Comparison of ENCODE assay signal across 30 cellular contexts in genomic region chr7:152180048-152180447, GRCh38.
"Had no signal": no experiment of that assay in that cellular context is flagged by ENCODE, and none has a peak within 500 bp of the region (broad histone marks: within the 10 kb centered on the region; RNA-seq: fewer than 3 reads in every experiment).

No MANE protein-coding gene starts in this region.

- H3K27ac ChIP-seq: neutrophil, pancreas, psoas muscle, skin epidermis, spleen, stomach, thoracic aorta, thyroid gland, tibial nerve, upper lobe of left lung, vagina had no signal

- H3K4me1 Mint-ChIP-seq: nephron progenitor cell, neural crest cell had no signal

- H3K9me3 Mint-ChIP-seq: naive thymus-derived CD8-positive, alpha-beta T cell; natural killer cell treated with Interleukin-12 subunit alpha and Interleukin-12 subunit beta and Interleukin-15 and Interleukin-18, amount 100 ng/mL, for 72 hours; nephron progenitor cell; neural crest cell; stimulated activated memory B cell treated with anti-CD40 and anti-IgM and Interleukin-4, amounts not matched to agents 10 μg/mL and 1 μg/mL and 100 μg/mL, for 72 hours; stimulated activated naive CD8-positive, alpha-beta T cell treated with anti-CD3 and anti-CD28 coated beads, Interleukin-15, Interleukin-2, amounts not matched to agents 100 ng/mL and 50 ng/mL, for 24 hours had no signal

- ATAC-seq: naive thymus-derived CD8-positive, alpha-beta T cell; natural killer cell treated with Interleukin-12 subunit alpha and Interleukin-12 subunit beta and Interleukin-15 and Interleukin-18, amount 100 ng/mL, for 72 hours; psoas muscle; right cardiac atrium; sciatic nerve; stimulated activated memory B cell treated with anti-CD40 and anti-IgM and Interleukin-4, amounts not matched to agents 10 μg/mL and 1 μg/mL and 100 μg/mL, for 72 hours had no signal

- H3K9me3 ChIP-seq: neutrophil, pancreas, psoas muscle, spleen, stomach, thoracic aorta, thyroid gland, tibial nerve, upper lobe of left lung, vagina had no signal

- H3K27ac Mint-ChIP-seq: natural killer cell treated with Interleukin-12 subunit alpha and Interleukin-12 subunit beta and Interleukin-15 and Interleukin-18, amount 100 ng/mL, for 72 hours; nephron progenitor cell; progenitor cell of endocrine pancreas; stimulated activated naive CD8-positive, alpha-beta T cell treated with anti-CD3 and anti-CD28 coated beads, Interleukin-15, Interleukin-2, amounts not matched to agents 100 ng/mL and 50 ng/mL, for 24 hours had no signal

- FAIRE-seq: pancreas, urothelium cell line had no signal

- H3K4me3 Mint-ChIP-seq: naive thymus-derived CD8-positive, alpha-beta T cell; natural killer cell treated with Interleukin-12 subunit alpha and Interleukin-12 subunit beta and Interleukin-15 and Interleukin-18, amount 100 ng/mL, for 72 hours; nephron progenitor cell; neural crest cell; stimulated activated memory B cell treated with anti-CD40 and anti-IgM and Interleukin-4, amounts not matched to agents 10 μg/mL and 1 μg/mL and 100 μg/mL, for 72 hours; stimulated activated naive CD8-positive, alpha-beta T cell treated with anti-CD3 and anti-CD28 coated beads, Interleukin-15, Interleukin-2, amounts not matched to agents 100 ng/mL and 50 ng/mL, for 24 hours had no signal

- H3K4me2 ChIP-seq: smooth muscle cell had no signal

- DNase-seq: naive thymus-derived CD8-positive, alpha-beta T cell; nephron progenitor cell; nucleus accumbens; pancreas; psoas muscle; right cardiac atrium; spleen; stimulated activated CD4-positive, alpha-beta T cell treated with anti-CD3 and anti-CD28 coated beads, Interleukin-12 subunit alpha, Interleukin-12 subunit beta, amount 100 ng/mL, for 4 hours; stimulated activated CD4-positive, alpha-beta T cell treated with anti-CD3 and anti-CD28 coated beads, Interleukin-1b, Interleukin-23, amount 100 ng/mL, for 48 hours; stimulated activated CD4-positive, alpha-beta T cell treated with anti-CD3 and anti-CD28 coated beads, Interleukin-4, amount 100 ng/mL, for 1 hour; stimulated activated CD4-positive, alpha-beta T cell treated with anti-CD3 and anti-CD28 coated beads, Interleukin-4, amount 100 ng/mL, for 4 hours; stimulated activated CD8-positive, alpha-beta memory T cell treated with anti-CD3 and anti-CD28 coated beads, Interleukin-4, amount 100 ng/mL, for 48 hours; stimulated activated naive CD4-positive, alpha-beta T cell treated with Interleukin-2 at 50 U/mL for 16 hours; stomach; thyroid gland; trophoblast cell; upper lobe of left lung had no signal

- H3K27me3 Mint-ChIP-seq: naive thymus-derived CD8-positive, alpha-beta T cell; natural killer cell treated with Interleukin-12 subunit alpha and Interleukin-12 subunit beta and Interleukin-15 and Interleukin-18, amount 100 ng/mL, for 72 hours; progenitor cell of endocrine pancreas; stimulated activated memory B cell treated with anti-CD40 and anti-IgM and Interleukin-4, amounts not matched to agents 10 μg/mL and 1 μg/mL and 100 μg/mL, for 72 hours; stimulated activated naive CD8-positive, alpha-beta T cell treated with anti-CD3 and anti-CD28 coated beads, Interleukin-15, Interleukin-2, amounts not matched to agents 100 ng/mL and 50 ng/mL, for 24 hours had no signal

- H3K4me3 ChIP-seq: pancreas, psoas muscle, skin epidermis, smooth muscle cell, spleen, stomach, thoracic aorta, thyroid gland, tibial nerve, upper lobe of left lung, vagina had no signal

- H3K27me3 ChIP-seq: neutrophil, pancreas, spleen, stomach, thyroid gland, tibial nerve, upper lobe of left lung, vagina had no signal

- H3K4me1 ChIP-seq: pancreas, psoas muscle, spleen, stomach, thyroid gland, upper lobe of left lung, vagina had no signal
